Comparison of ENCODE assay signal across 26 cellular contexts in the genomic region with DNA sequence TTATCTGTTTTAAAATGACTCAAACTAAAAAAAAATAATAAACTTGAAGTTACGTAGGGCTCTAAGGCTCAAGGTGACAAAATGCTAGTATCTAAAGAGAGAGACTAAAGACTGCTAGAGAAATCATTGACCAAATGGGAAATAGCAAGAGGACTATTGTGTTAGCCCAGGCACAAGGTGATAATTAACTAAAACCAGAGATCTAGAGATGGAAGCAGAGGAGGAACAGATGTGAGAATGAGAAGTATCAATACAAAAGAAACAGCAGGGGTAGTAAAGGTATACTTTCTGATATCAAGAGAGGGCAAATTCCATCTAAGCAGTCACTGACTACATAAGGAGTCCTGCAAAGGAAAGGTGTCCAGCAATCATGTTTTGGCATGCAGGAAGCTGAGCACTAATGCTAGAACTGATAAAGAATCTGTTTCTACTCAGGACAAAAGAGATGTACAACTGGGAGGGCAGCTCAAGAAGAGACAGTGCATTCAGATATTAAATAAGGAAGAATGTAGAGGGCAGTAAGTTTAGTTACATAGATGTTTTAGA.
DNase-seq lines count a peak whose midpoint lies in the region; ATAC-seq, FAIRE-seq and TF ChIP-seq lines count a peak whose summit lies in the region.
"Had no signal": no experiment of that assay in that cellular context is flagged by ENCODE, and none has a peak within 500 bp of the region (broad histone marks: within the 10 kb centered on the region; RNA-seq: fewer than 3 reads in every experiment).

No MANE protein-coding gene starts in this region.

- H3K79me2 ChIP-seq in H1 (ENCODE audit: control insufficient read depth in 1 of 2, insufficient read depth in 2 of 2, low read length in 2 of 2): no peaks in the 10 kb centered on the region
- no peaks in the 10 kb centered on the region for H3K79me2 ChIP-seq in GM23338 (replicated peaks; ENCODE audit: insufficient read depth)

- H3K9ac ChIP-seq in H1 (replicated peaks in 1 of 4; ENCODE audit: extremely low read depth in 1 of 4, low read depth in 3 of 4, low read length in 3 of 4): no peak overlapping the region
- H3K9ac ChIP-seq: BLaER1 treated with 17β-estradiol and CSF1 and Interleukin-3, amounts not matched to agents 10 nM and 100 nM; GM23248 had no signal

- no peaks in the 10 kb centered on the region for H3F3A ChIP-seq in GM23338 (replicated peaks; ENCODE audit: low read depth)

- H3K36me3 ChIP-seq in H1 (ENCODE audit: control insufficient read depth in 2 of 4, insufficient read depth in 4 of 4, low read length in 3 of 4) (no peaks in the 10 kb centered on the region), GM23338 (ENCODE audit: insufficient read depth) (no peaks in the 10 kb centered on the region)
- H3K36me3 ChIP-seq: brain microvascular endothelial cell had no signal

- H3K4me1 Mint-ChIP-seq in endothelial cell (ENCODE audit: unreplicated experiment) (peaks cover 11% of the 10 kb centered on the region), GM23338 (no peaks in the 10 kb centered on the region)
- H3K4me1 Mint-ChIP-seq: activated naive CD4-positive, alpha-beta T cell treated with anti-CD3 and anti-CD28 coated beads, Interleukin-2, amount 10 ng/mL, durations not matched to agents 7 days and 5 days; nephron; stimulated activated naive B cell treated with anti-CD40 and anti-IgM and Interleukin-4, amounts not matched to agents 10 μg/mL and 1 μg/mL and 100 μg/mL, for 72 hours had no signal

- no peaks in the 10 kb centered on the region for H3K79me1 ChIP-seq in H1 (ENCODE audit: low read depth, low read length)

- H3K18ac ChIP-seq in H1 (ENCODE audit: extremely low read depth, low read length): no peak overlapping the region

- POLR2A ChIA-PET in H1 (lab: Charles Lee; ENCODE audit: partially characterized antibody): interaction anchor here (0.9 kb wide), 1 partner anchor 11 kb away, joined by 3 read pairs; no protein-coding TSS in a partner anchor

- no peaks in the 10 kb centered on the region for H4K20me1 ChIP-seq in H1 (replicated peaks in 1 of 2; ENCODE audit: control insufficient read depth in 1 of 2, insufficient read depth in 2 of 2, low read length in 2 of 2)
- H4K20me1 ChIP-seq in GM23338 (replicated peaks; ENCODE audit: insufficient read depth): no peaks in the 10 kb centered on the region
- H4K20me1 ChIP-seq: BLaER1 treated with 17β-estradiol and CSF1 and Interleukin-3, amounts not matched to agents 10 nM and 100 nM had no signal

- TF ChIP-seq POLR2A in H1 (IDR thresholded peaks at IDR 0.05; ENCODE audit: control extremely low read depth in 1 of 2, low read depth in 2 of 2, low read length in 2 of 2): no peak

- TF ChIP-seq EP300 in H1 (IDR thresholded peaks at IDR 0.05; ENCODE audit: borderline replicate concordance in 1 of 2, low read depth in 2 of 2, low read length in 2 of 2): no peak

- H3K4ac ChIP-seq in H1 (replicated peaks; ENCODE audit: insufficient read length, low read depth, low read length): no peak overlapping the region

- H3K4me3 ChIP-seq in H1 (ENCODE audit: extremely low read depth in 1 of 4, insufficient read depth in 2 of 4, low read depth in 3 of 4, low read length in 4 of 4): no peak overlapping the region
- no peak overlapping the region for H3K4me3 ChIP-seq in GM23338
- H3K4me3 ChIP-seq: BLaER1 treated with 17β-estradiol and CSF1 and Interleukin-3, amounts not matched to agents 10 nM and 100 nM; GM23248; lower lobe of right lung; suprapubic skin; upper lobe of left lung had no signal

- H2BK5ac ChIP-seq in H1 (ENCODE audit: low read depth, low read length): no peak overlapping the region

- no peak overlapping the region for H4K8ac ChIP-seq in H1 (ENCODE audit: extremely low read depth, insufficient read depth, low read length)

- peak overlapping the region; percentile 70 for H3K23ac ChIP-seq in H1 (ENCODE audit: insufficient read length)

- WGBS in H1 (ENCODE audit: extremely low coverage in 1 of 2, insufficient coverage in 1 of 2, insufficient read length in 1 of 2, insufficient replicate concordance in 2 of 2, low coverage in 1 of 2, low lambda C conversion rate in 2 of 2, missing lambda C conversion rate in 1 of 2), 2 experiments: 93% methylated on average over 1 of the region's 1 CpG; no CpG with 5 or more reads in 1 of the 2 experiments

- TF ChIP-seq CTCF in D721Med (IDR thresholded peaks at IDR 0.05; ENCODE audit: insufficient read depth, missing control alignments) (no peak), H1 (IDR thresholded peaks at IDR 0.05; ENCODE audit: control extremely low read depth in 1 of 3, insufficient read depth in 1 of 3, low read depth in 1 of 3, low read length in 3 of 3) (no peak), endothelial cell (IDR thresholded peaks at IDR 0.05; ENCODE audit: unreplicated experiment) (no peak), GM23338 (conservative IDR thresholded peaks at IDR 0.05; ENCODE audit: low read depth in 2 of 2) (no peak)

- no peak overlapping the region for H2AK5ac ChIP-seq in H1 (ENCODE audit: low read depth, low read length)

- no peak overlapping the region for H3K27ac ChIP-seq in H1 (ENCODE audit: low read depth, low read length)
- H3K27ac ChIP-seq in GM23338 (ENCODE audit: low read depth): no peak overlapping the region
- H3K27ac ChIP-seq: BLaER1 treated with 17β-estradiol and CSF1 and Interleukin-3, amounts not matched to agents 10 nM and 100 nM; brain microvascular endothelial cell; GM23248; lower lobe of right lung; suprapubic skin; upper lobe of left lung had no signal

- no peaks in the 10 kb centered on the region for H3K4me1 ChIP-seq in H1 (replicated peaks in 1 of 4; ENCODE audit: control insufficient read depth in 3 of 4, insufficient read depth in 4 of 4, low read length in 3 of 4)
- H3K4me1 ChIP-seq in GM23338 (ENCODE audit: insufficient read depth): no peaks in the 10 kb centered on the region
- H3K4me1 ChIP-seq: Caco-2, lower lobe of right lung, suprapubic skin, upper lobe of left lung had no signal

- no peak overlapping the region for H3K27ac Mint-ChIP-seq in endothelial cell (ENCODE audit: unreplicated experiment)
- H3K27ac Mint-ChIP-seq in GM23338: no peak overlapping the region
- H3K27ac Mint-ChIP-seq: activated naive CD4-positive, alpha-beta T cell treated with anti-CD3 and anti-CD28 coated beads, Interleukin-2, amount 10 ng/mL, durations not matched to agents 7 days and 5 days; nephron had no signal

- no peak overlapping the region for H2BK15ac ChIP-seq in H1 (ENCODE audit: low read length)

- H3K14ac ChIP-seq in H1 (ENCODE audit: insufficient read length): no peak overlapping the region

- H3K9me2 ChIP-seq in GM23338 (ENCODE audit: insufficient read depth): no peaks in the 10 kb centered on the region

- H4K5ac ChIP-seq in H1 (ENCODE audit: insufficient read length, low read depth, low read length): no peak overlapping the region

- H2BK20ac ChIP-seq in H1 (ENCODE audit: low read length): no peak overlapping the region

- no peak overlapping the region for H2BK120ac ChIP-seq in H1 (replicated peaks; ENCODE audit: low read depth, low read length)

- peaks cover 0 to 1% (median 0%) of the 10 kb centered on the region in 4 experiments; a peak in 1 of 7 replicates for H3K27me3 ChIP-seq in H1 (replicated peaks in 1 of 4; ENCODE audit: control insufficient read depth in 3 of 4, extremely low read depth in 1 of 4, insufficient read depth in 3 of 4, low read length in 3 of 4)
- no peaks in the 10 kb centered on the region for H3K27me3 ChIP-seq in GM23338 (ENCODE audit: insufficient read depth)
- H3K27me3 ChIP-seq: BLaER1 treated with 17β-estradiol and CSF1 and Interleukin-3, amounts not matched to agents 10 nM and 100 nM; brain microvascular endothelial cell; suprapubic skin; upper lobe of left lung had no signal

- TF ChIP-seq RAD21 in H1 (IDR thresholded peaks at IDR 0.05 in 1 of 2, conservative IDR thresholded peaks at IDR 0.05 in 1 of 2; ENCODE audit: low read depth in 2 of 2, low read length in 2 of 2): no peak

- no peak overlapping the region for H4K91ac ChIP-seq in H1 (replicated peaks; ENCODE audit: insufficient read length, low read length)

- no peak overlapping the region for H3K56ac ChIP-seq in H1 (replicated peaks; ENCODE audit: insufficient read length, low read depth, low read length)

- DNase-seq in D721Med (ENCODE audit: insufficient read length, low spot score) (no peak), NCI-H69 (lab: John Stamatoyannopoulos, UW) (peak; percentile 23), H1 (ENCODE audit: low read depth in 1 of 2, low spot score in 2 of 2) (no peak), left kidney (ENCODE audit: low read depth, low spot score) (peak; percentile 2), endothelial cell (ENCODE audit: low spot score) (no peak), AG20443 (ENCODE audit: low spot score) (no peak), GM23338 (ENCODE audit: low spot score) (no peak)
- DNase-seq: activated CD4-positive, alpha-beta T cell treated with anti-CD3 and anti-CD28 coated beads for 1 hour; activated CD8-positive, alpha-beta memory T cell treated with anti-CD3 and anti-CD28 coated beads, Interleukin-2, amount 50 U/mL, for 48 hours; activated CD8-positive, alpha-beta T cell treated with anti-CD3 and anti-CD28 coated beads for 36 hours; activated naive CD4-positive, alpha-beta T cell treated with anti-CD3 and anti-CD28 coated beads, Interleukin-2, amount 10 ng/mL, durations not matched to agents 7 days and 5 days; amniotic stem cell; brain microvascular endothelial cell; Caco-2; GM23248; head of caudate nucleus; lower lobe of right lung; NCI-H1105; NCI-H187 treated with DMSO at 0.1 percent for 48 hours; NCI-H510A treated with DMSO at 0.1 percent for 48 hours; stimulated activated naive B cell treated with anti-CD40 and anti-IgM and Interleukin-4, amounts not matched to agents 10 μg/mL and 1 μg/mL and 100 μg/mL, for 72 hours; upper lobe of left lung had no signal

- H3K23me2 ChIP-seq in H1 (ENCODE audit: low read depth, low read length): no peaks in the 10 kb centered on the region

- no peaks in the 10 kb centered on the region for H3K9me3 ChIP-seq in H1 (ENCODE audit: insufficient read depth in 2 of 2, low read depth in 1 of 2, low read length in 1 of 2)
- H3K9me3 ChIP-seq: BLaER1 treated with 17β-estradiol and CSF1 and Interleukin-3, amounts not matched to agents 10 nM and 100 nM; Caco-2; lower lobe of right lung; suprapubic skin; upper lobe of left lung had no signal

- CTCF ChIA-PET in H1 (lab: Charles Lee; ENCODE audit: partially characterized antibody): interaction anchor here (0.7 to 1.8 kb wide), 4 partner anchors 20 to 218 kb away, joined by 3 to 5 read pairs (median 3); no protein-coding TSS in a partner anchor

- no peak overlapping the region for H2BK12ac ChIP-seq in H1 (ENCODE audit: low read depth, low read length)

- H3K9me3 Mint-ChIP-seq in endothelial cell (ENCODE audit: unreplicated experiment): no peaks in the 10 kb centered on the region
- H3K9me3 Mint-ChIP-seq in GM23338: no peaks in the 10 kb centered on the region
- H3K9me3 Mint-ChIP-seq: activated CD8-positive, alpha-beta T cell treated with anti-CD3 and anti-CD28 coated beads for 36 hours; activated naive CD4-positive, alpha-beta T cell treated with anti-CD3 and anti-CD28 coated beads, Interleukin-2, amount 10 ng/mL, durations not matched to agents 7 days and 5 days; nephron; stimulated activated naive B cell treated with anti-CD40 and anti-IgM and Interleukin-4, amounts not matched to agents 10 μg/mL and 1 μg/mL and 100 μg/mL, for 72 hours had no signal

- H2AFZ ChIP-seq in H1 (ENCODE audit: low read length) (no peak overlapping the region), GM23338 (no peak overlapping the region)
- H2AFZ ChIP-seq: GM23248 had no signal

- no peak for ATAC-seq in GM23338
- no peak for ATAC-seq in HG02588 (IDR thresholded peaks at IDR 0.05; ENCODE audit: unreplicated experiment)
- ATAC-seq: activated CD8-positive, alpha-beta T cell treated with anti-CD3 and anti-CD28 coated beads for 36 hours; lower lobe of right lung; stimulated activated naive B cell treated with anti-CD40 and anti-IgM and Interleukin-4, amounts not matched to agents 10 μg/mL and 1 μg/mL and 100 μg/mL, for 72 hours had no signal

- H3K4me3 Mint-ChIP-seq in endothelial cell (ENCODE audit: unreplicated experiment): no peak overlapping the region
- H3K4me3 Mint-ChIP-seq in GM23338: no peak overlapping the region
- H3K4me3 Mint-ChIP-seq: activated CD8-positive, alpha-beta T cell treated with anti-CD3 and anti-CD28 coated beads for 36 hours; activated naive CD4-positive, alpha-beta T cell treated with anti-CD3 and anti-CD28 coated beads, Interleukin-2, amount 10 ng/mL, durations not matched to agents 7 days and 5 days; nephron; stimulated activated naive B cell treated with anti-CD40 and anti-IgM and Interleukin-4, amounts not matched to agents 10 μg/mL and 1 μg/mL and 100 μg/mL, for 72 hours had no signal

- H3K36me3 Mint-ChIP-seq in endothelial cell (ENCODE audit: low read depth, unreplicated experiment): no peaks in the 10 kb centered on the region
- no peaks in the 10 kb centered on the region for H3K36me3 Mint-ChIP-seq in GM23338 (ENCODE audit: low read depth)

- FAIRE-seq in D721Med (lab: Jason Lieb, UNC): peak; percentile 21
- FAIRE-seq in H1 (lab: Jason Lieb, UNC): peak; percentile 84

- no peak overlapping the region for H3K4me2 ChIP-seq in H1 (ENCODE audit: insufficient read depth in 1 of 2, low read depth in 2 of 2, low read length in 2 of 2)
- no peak overlapping the region for H3K4me2 ChIP-seq in GM23338
- H3K4me2 ChIP-seq: BLaER1 treated with 17β-estradiol and CSF1 and Interleukin-3, amounts not matched to agents 10 nM and 100 nM had no signal

- H3K27me3 Mint-ChIP-seq in endothelial cell (ENCODE audit: unreplicated experiment): no peaks in the 10 kb centered on the region
- H3K27me3 Mint-ChIP-seq in GM23338 (ENCODE audit: insufficient read depth, low read depth, poor library complexity): no peaks in the 10 kb centered on the region
- H3K27me3 Mint-ChIP-seq: activated CD8-positive, alpha-beta T cell treated with anti-CD3 and anti-CD28 coated beads for 36 hours; activated naive CD4-positive, alpha-beta T cell treated with anti-CD3 and anti-CD28 coated beads, Interleukin-2, amount 10 ng/mL, durations not matched to agents 7 days and 5 days; stimulated activated naive B cell treated with anti-CD40 and anti-IgM and Interleukin-4, amounts not matched to agents 10 μg/mL and 1 μg/mL and 100 μg/mL, for 72 hours had no signal

Comparison
In these comparisons a context has a peak if more than half of its experiments do, and no peak if none do; other contexts are left out.
1. DNase-seq: peak in NCI-H69 (single experiment) and left kidney (single experiment); none in D721Med (single experiment), H1 (0 of 2), endothelial cell (single experiment), AG20443 (single experiment) and GM23338 (single experiment).